Comparison of ENCODE assay signal across 11 cellular contexts in the genomic region with DNA sequence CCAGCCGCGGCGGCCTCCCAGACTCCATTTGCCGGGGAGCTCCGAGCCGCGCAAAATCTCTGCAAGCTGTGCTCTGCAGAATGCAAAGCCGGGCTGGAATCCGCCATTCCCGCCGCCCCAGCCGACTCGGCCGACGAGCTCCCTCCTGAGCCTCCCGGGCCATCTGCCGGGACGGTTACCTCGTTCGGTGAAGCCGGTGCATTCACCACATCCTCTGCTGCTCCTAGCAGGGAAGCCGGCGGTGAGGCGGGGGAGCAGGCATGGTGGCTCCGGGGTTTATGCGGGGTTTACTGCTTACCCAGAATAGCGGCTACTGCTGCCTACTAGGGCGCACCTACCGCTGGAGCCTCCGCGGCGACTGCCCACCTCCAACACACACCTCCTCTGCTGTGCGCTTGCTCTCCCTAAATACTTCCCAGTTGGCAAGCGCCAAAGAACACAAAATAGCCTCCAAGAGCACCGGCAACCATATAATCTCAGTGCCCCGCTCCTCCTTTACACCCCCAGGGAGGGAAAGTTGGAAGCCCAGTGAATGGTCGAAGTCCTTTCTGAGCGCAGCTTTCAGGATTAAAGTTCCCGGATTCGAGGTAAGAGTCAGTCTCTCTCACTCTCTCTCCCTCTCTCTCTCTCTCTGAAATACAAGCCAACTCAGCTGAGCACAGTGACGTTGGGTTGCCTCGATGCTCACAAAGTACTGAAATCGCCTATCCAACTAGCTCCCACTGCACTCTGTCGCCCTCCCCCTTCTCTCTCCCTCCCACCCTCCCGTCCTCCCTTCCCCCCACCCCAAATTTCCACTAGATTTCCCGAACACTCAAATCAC. TPM values are rescaled to one million over a fixed set of nuclear protein-coding genes. Genes with fewer than 3 reads are reported as not detected.
DNase-seq lines count a peak whose midpoint lies in the region; ATAC-seq and TF ChIP-seq lines count a peak whose summit lies in the region.
"Had no signal": no experiment of that assay in that cellular context is flagged by ENCODE, and none has a peak within 500 bp of the region (broad histone marks: within the 10 kb centered on the region; RNA-seq: fewer than 3 reads in every experiment).

TSS of gene TBX5 (minus strand) at position 696 of the 823 bp plus-strand sequence. CDS start 2,246 bp downstream, outside the sequence.

- peak within 1 kb of the TSS; percentile 99 for H3K4me2 ChIP-seq in GM23248 (ENCODE audit: unreplicated experiment)

- H3F3A ChIP-seq in GM23248 (ENCODE audit: insufficient read depth): peaks cover 31% of the 10 kb centered on the region; the same call in 1 of the 2 replicates

- CTCF ChIA-PET in AG04450 (lab: Charles Lee): interaction anchor here (0.6 to 1.3 kb wide), 5 partner anchors 70 to 544 kb away, joined by 3 to 5 read pairs (median 3); no protein-coding TSS in a partner anchor
- CTCF ChIA-PET in CD4-positive, alpha-beta memory T cell (lab: Charles Lee; ENCODE audit: partially characterized antibody): no interaction called here

- H3K4me1 ChIP-seq in GM23248 (ENCODE audit: insufficient read depth) (peaks cover 22% of the 10 kb centered on the region), ascending aorta (peaks cover 3 to 9% of the 10 kb centered on the region in 2 donors), iPS-20b (ENCODE audit: insufficient read depth, low read length) (peaks cover 15% of the 10 kb centered on the region)
- no peaks in the 10 kb centered on the region for H3K4me1 ChIP-seq in CD4-positive, alpha-beta memory T cell (ENCODE audit: insufficient read depth, low read length)

- H3K4me1 Mint-ChIP-seq in CD4-positive, alpha-beta memory T cell: peaks cover 1 to 10% (median 9%) of the 10 kb centered on the region in 4 donors

- peak within 1 kb of the TSS; percentile 95 for H3K9ac ChIP-seq in GM23248
- H3K9ac ChIP-seq in iPS-20b (ENCODE audit: low read depth, low read length): no peak within 1 kb of the TSS

- TF ChIP-seq CTCF in AG04450 (IDR thresholded peaks at IDR 0.05; ENCODE audit: low read depth, low read length) (no peak), ascending aorta (IDR thresholded peaks at IDR 0.05) (no peak)

- peaks cover 100% of the 10 kb centered on the region for H3K79me2 ChIP-seq in GM23248 (ENCODE audit: insufficient read depth)

- no peak for ATAC-seq in GM19397 (IDR thresholded peaks at IDR 0.05; ENCODE audit: unreplicated experiment)

- POLR2A ChIA-PET in AG04450 (lab: Yijun Ruan, JAX): interaction anchor here (0.8 to 1.7 kb wide), 3 partner anchors 9 to 439 kb away, joined by 3 to 9 read pairs (median 7); no protein-coding TSS in a partner anchor
- POLR2A ChIA-PET in CD4-positive, alpha-beta memory T cell (lab: Charles Lee; ENCODE audit: partially characterized antibody): no interaction called here

- 0 to 1% methylated on average over 36 to 39 of the region's 46 CpGs for WGBS in GM23248 (ENCODE audit: low coverage in 1 of 2, low lambda C conversion rate in 2 of 2, missing lambda C conversion rate in 2 of 2), 2 experiments

- H3K27ac Mint-ChIP-seq in CD4-positive, alpha-beta memory T cell: no peak within 1 kb of the TSS

- peak within 1 kb of the TSS; percentile 57 for H2AFZ ChIP-seq in GM23248

- peaks cover 0 to 11% (median 5%) of the 10 kb centered on the region in 8 donors for H3K9me3 Mint-ChIP-seq in CD4-positive, alpha-beta memory T cell

- H3K27me3 ChIP-seq in AG04450 (ENCODE audit: control insufficient read depth, insufficient read depth, low read length): no peaks in the 10 kb centered on the region
- no peaks in the 10 kb centered on the region for H3K27me3 ChIP-seq in GM23248 (replicated peaks; ENCODE audit: insufficient read depth)
- H3K27me3 ChIP-seq in ascending aorta: peaks cover 24% of the 10 kb centered on the region
- peaks cover 100% of the 10 kb centered on the region for H3K27me3 ChIP-seq in iPS-20b (ENCODE audit: insufficient read depth, low read length)
- H3K27me3 ChIP-seq in CD4-positive, alpha-beta memory T cell (ENCODE audit: insufficient read depth, low read length): peaks cover 33% of the 10 kb centered on the region

- H3K27me3 Mint-ChIP-seq in CD4-positive, alpha-beta memory T cell: peaks cover 56 to 61% of the 10 kb centered on the region in 2 donors

- peak within 1 kb of the TSS; percentile 94 for H3K27ac ChIP-seq in AG04450 (ENCODE audit: low read depth, low read length)
- peak within 1 kb of the TSS; percentile 95 for H3K27ac ChIP-seq in GM23248
- no peak within 1 kb of the TSS for H3K27ac ChIP-seq in ascending aorta
- no peak within 1 kb of the TSS for H3K27ac ChIP-seq in iPS-20b (ENCODE audit: low read length)
- no peak within 1 kb of the TSS for H3K27ac ChIP-seq in CD4-positive, alpha-beta memory T cell (ENCODE audit: low read depth, low read length)
- H3K27ac ChIP-seq: transverse colon had no signal

- H3K36me3 Mint-ChIP-seq in CD4-positive, alpha-beta memory T cell: no peaks in the 10 kb centered on the region

- H3K9me3 ChIP-seq in AG04450 (ENCODE audit: control insufficient read depth, insufficient read depth, low read length): no peaks in the 10 kb centered on the region; the same call in 1 of the 2 replicates
- no peaks in the 10 kb centered on the region for H3K9me3 ChIP-seq in GM23248 (ENCODE audit: low read depth)
- H3K9me3 ChIP-seq in ascending aorta: no peaks in the 10 kb centered on the region
- H3K9me3 ChIP-seq in iPS-20b (ENCODE audit: insufficient read depth, low read depth, low read length): no peaks in the 10 kb centered on the region; the same call in 1 of the 2 replicates
- H3K9me3 ChIP-seq in CD4-positive, alpha-beta memory T cell (ENCODE audit: control insufficient read depth in 1 of 2, low read length in 2 of 2): no peaks in the 10 kb centered on the region
- H3K9me3 ChIP-seq: transverse colon had no signal

- peak; percentile 73 for DNase-seq in AG04450 (ENCODE audit: low read depth, low spot score)
- DNase-seq in GM23248: peak; percentile 87
- no peak for DNase-seq in ascending aorta (ENCODE audit: low spot score in 2 of 2)
- no peak for DNase-seq in CD4-positive, alpha-beta memory T cell
- DNase-seq in DMS153 (lab: John Stamatoyannopoulos, UW): no peak
- DNase-seq in activated CD4-positive, alpha-beta T cell treated with anti-CD3 and anti-CD28 coated beads, Interleukin-2, amount 50 U/mL, for 48 hours: no peak
- DNase-seq: effector memory CD4-positive, alpha-beta T cell; stimulated activated CD4-positive, alpha-beta T cell treated with anti-CD3 and anti-CD28 coated beads, Interleukin-15, amount 100 ng/mL, for 24 hours; transverse colon had no signal

- intact Hi-C loops in ascending aorta (cut with DNase I): no loop called here
- intact Hi-C loops in CD4-positive, alpha-beta memory T cell (cut with micrococcal nuclease): no loop called here

- no peaks in the 10 kb centered on the region for H3K36me3 ChIP-seq in GM23248 (ENCODE audit: low read depth)
- H3K36me3 ChIP-seq in ascending aorta: no peaks in the 10 kb centered on the region
- no peaks in the 10 kb centered on the region for H3K36me3 ChIP-seq in iPS-20b (ENCODE audit: insufficient read depth, low read depth, low read length)
- no peaks in the 10 kb centered on the region for H3K36me3 ChIP-seq in CD4-positive, alpha-beta memory T cell (ENCODE audit: insufficient read depth, low read length)
- H3K36me3 ChIP-seq: transverse colon had no signal

- H3K4me3 ChIP-seq in AG04450 (ENCODE audit: low read depth, low read length) (peak within 1 kb of the TSS; percentile 83), GM23248 (peak within 1 kb of the TSS; percentile 91), ascending aorta (peak within 1 kb of the TSS; percentile 34 to 48), iPS-20b (ENCODE audit: low read length) (peak within 1 kb of the TSS; percentile 41; the same call in 1 of the 2 replicates)
- no peak within 1 kb of the TSS for H3K4me3 ChIP-seq in CD4-positive, alpha-beta memory T cell (ENCODE audit: low read length in 2 of 2)
- H3K4me3 ChIP-seq: transverse colon had no signal

- in situ Hi-C loops in GM23248 (cut with MboI): loop anchor here (10.0 kb wide), 1 partner anchor 69 kb away; no protein-coding TSS in a partner anchor

- H4K20me1 ChIP-seq in GM23248 (ENCODE audit: insufficient read depth): no peaks in the 10 kb centered on the region

- H3K9me2 ChIP-seq in GM23248 (ENCODE audit: insufficient read depth): no peaks in the 10 kb centered on the region

- H3K4me3 Mint-ChIP-seq in CD4-positive, alpha-beta memory T cell: no peak within 1 kb of the TSS

RNA-seq across cellular contexts. Expression of gene TBX5, which starts in this region (rescaled TPM):
- 14.2 and 16.8 TPM in 2 replicates for polyA plus RNA-seq in AG04450 (2011; rRNA removed)
- 26.3 and 27.1 TPM in 2 replicates for polyA minus RNA-seq in AG04450 (2011; rRNA and poly(A)+ RNA removed)
- 23.9 and 30.0 TPM in 2 replicates for total RNA-seq in GM23248 (2014; rRNA removed; shearing (Covaris generic))
- polyA plus RNA-seq in GM23248 (2016; fragmentation: Nextera tagmentation; extraction: Ambion mirVana): 24.5 and 27.5 TPM in 2 replicates
- total RNA-seq in ascending aorta: not detected
- not detected for total RNA-seq in CD4-positive, alpha-beta memory T cell
- polyA plus RNA-seq in CD4-positive, alpha-beta memory T cell: not detected
- total RNA-seq: transverse colon had no signal

Comparison
In these comparisons a context has a peak if more than half of its experiments do, and no peak if none do; other contexts are left out.
1. RNA of gene TBX5 (total RNA-seq): 23.9 to 30.0 TPM in GM23248; not detected in ascending aorta (single experiment) and not detected in CD4-positive, alpha-beta memory T cell; every median in the first group is over 10 times any median in the second.
2. RNA of gene TBX5 (polyA plus RNA-seq): 24.5 to 27.5 TPM in GM23248 and 14.2 to 16.8 TPM in AG04450; not detected in CD4-positive, alpha-beta memory T cell; every median in the first group is over 10 times any median in the second.
3. DNase-seq: peak in AG04450 (single experiment) and GM23248 (single experiment); none in ascending aorta (0 of 2), CD4-positive, alpha-beta memory T cell (0 of 5), DMS153 (single experiment) and activated CD4-positive, alpha-beta T cell treated with anti-CD3 and anti-CD28 coated beads, Interleukin-2, amount 50 U/mL, for 48 hours (0 of 2).
4. H3K27ac ChIP-seq: peak in AG04450 (single experiment) and GM23248 (single experiment); none in ascending aorta (0 of 2), iPS-20b (single experiment) and CD4-positive, alpha-beta memory T cell (single experiment).
5. H3K4me3 ChIP-seq: peak in AG04450 (single experiment), GM23248 (single experiment), ascending aorta (2 of 2) and iPS-20b (single experiment); none in CD4-positive, alpha-beta memory T cell (0 of 2).